Comparison of ENCODE assay signal across 20 cellular contexts in genomic region chr3:56111651-56112250, GRCh38.
"Had no signal": no experiment of that assay in that cellular context is flagged by ENCODE, and none has a peak within 500 bp of the region (broad histone marks: within the 10 kb centered on the region; RNA-seq: fewer than 3 reads in every experiment).

No MANE protein-coding gene starts in this region.

- H3K27ac ChIP-seq: gastroesophageal sphincter, heart left ventricle, right atrium auricular region, thyroid gland had no signal

- H3K27me3 ChIP-seq: dorsolateral prefrontal cortex, gastroesophageal sphincter, heart left ventricle, right atrium auricular region, thyroid gland had no signal

- ATAC-seq: activated CD8-positive, alpha-beta T cell treated with anti-CD3 and anti-CD28 coated beads for 36 hours; activated T-helper 17 cell treated with anti-CD3 and anti-CD28 coated beads, Interleukin-2, amount 50 U/mL, for 72 hours; gastroesophageal sphincter; heart left ventricle; naive thymus-derived CD8-positive, alpha-beta T cell had no signal

- H3K9me3 ChIP-seq: thyroid gland had no signal

- H3K36me3 ChIP-seq: gastroesophageal sphincter, heart left ventricle, right atrium auricular region, thyroid gland had no signal

- H3K4me3 ChIP-seq: dorsolateral prefrontal cortex, gastroesophageal sphincter, heart left ventricle, right atrium auricular region, thyroid gland had no signal

- H3K4me1 ChIP-seq: heart left ventricle, right atrium auricular region had no signal

- DNase-seq: activated B cell treated with CpG ODN at 0.5 μM for 24 hours; activated CD4-positive, alpha-beta T cell treated with anti-CD3 and anti-CD28 coated beads for 48 hours; activated CD8-positive, alpha-beta T cell treated with anti-CD3 and anti-CD28 coated beads for 36 hours; activated naive CD4-positive, alpha-beta T cell; activated naive CD8-positive, alpha-beta T cell treated with anti-CD3 and anti-CD28 coated beads for 36 hours; activated T-cell treated with anti-CD3 and anti-CD28 coated beads, Interleukin-2, amount 50 U/mL, for 1 hour; caudate nucleus; dorsolateral prefrontal cortex; heart left ventricle; immature natural killer cell; mesenchymal stem cell; naive thymus-derived CD8-positive, alpha-beta T cell; stimulated activated CD4-positive, alpha-beta T cell treated with anti-CD3 and anti-CD28 coated beads, Interleukin-12 subunit alpha, Interleukin-12 subunit beta, amount 100 ng/mL, for 4 hours; stimulated activated CD4-positive, alpha-beta T cell treated with anti-CD3 and anti-CD28 coated beads, Interleukin-1b, Interleukin-23, amount 100 ng/mL, for 48 hours; stimulated activated CD8-positive, alpha-beta memory T cell treated with anti-CD3 and anti-CD28 coated beads, Interleukin-4, amount 100 ng/mL, for 48 hours; stimulated activated naive CD4-positive, alpha-beta T cell; thyroid gland had no signal
